ENCODE assay signal across 27 cellular contexts in the genomic region with DNA sequence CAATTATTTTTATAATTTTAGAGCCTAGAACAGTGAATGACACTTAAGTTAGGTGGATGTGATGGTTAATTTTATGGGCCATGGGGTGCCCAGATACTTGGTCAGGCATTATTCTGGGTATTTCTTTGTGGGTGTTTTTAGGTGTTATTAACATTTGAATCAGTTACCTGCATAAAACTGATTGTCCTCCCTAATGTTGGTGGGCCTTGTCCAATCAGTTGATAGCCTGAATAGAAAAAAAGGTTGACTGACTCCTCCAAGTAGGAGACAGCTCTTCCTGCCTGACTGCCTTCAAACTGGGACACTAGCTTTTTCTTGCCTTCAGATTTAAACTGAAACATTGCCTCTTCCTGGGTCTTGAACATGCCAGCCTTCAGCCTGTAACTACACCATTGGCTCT.
"Had no signal": no experiment of that assay in that cellular context is flagged by ENCODE, and none has a peak within 500 bp of the region (broad histone marks: within the 10 kb centered on the region; RNA-seq: fewer than 3 reads in every experiment).

No MANE protein-coding gene starts in this region.

- FAIRE-seq: urothelium cell line had no signal

- H3K4me1 ChIP-seq: stomach, suprapubic skin, testis, thyroid gland, transverse colon, upper lobe of left lung, upper lobe of right lung, uterus, vagina had no signal

- H3K9me3 ChIP-seq: stomach, suprapubic skin, testis, thoracic aorta, thyroid gland, tibial artery, tibial nerve, transverse colon, upper lobe of left lung, upper lobe of right lung, uterus, vagina had no signal

- H3K27me3 ChIP-seq: stomach, suprapubic skin, testis, thyroid gland, tibial artery, tibial nerve, transverse colon, upper lobe of left lung, upper lobe of right lung, uterus, vagina had no signal

- H3K4me3 ChIP-seq: stomach, suprapubic skin, testis, thoracic aorta, thyroid gland, tibial artery, tibial nerve, transverse colon, upper lobe of left lung, upper lobe of right lung, uterus, vagina had no signal

- ATAC-seq: stimulated activated effector memory CD8-positive, alpha-beta T cell treated with anti-CD3 and anti-CD28 coated beads, Interleukin-12 subunit alpha, Interleukin-12 subunit beta, amount 100 ng/mL, for 72 hours; stimulated activated memory B cell treated with anti-CD40 and anti-IgM and Interleukin-4, amounts not matched to agents 10 μg/mL and 1 μg/mL and 100 μg/mL, for 72 hours; stimulated activated naive B cell treated with anti-CD40 and anti-IgM and Interleukin-4, amounts not matched to agents 10 μg/mL and 1 μg/mL and 100 μg/mL, for 72 hours; stimulated activated naive CD8-positive, alpha-beta T cell treated with anti-CD3 and anti-CD28 coated beads, Interleukin-15, amount 100 ng/mL, for 72 hours; stimulated activated naive CD8-positive, alpha-beta T cell treated with anti-CD3 and anti-CD28 coated beads, Interleukin-15, Interleukin-2, amounts not matched to agents 100 U/mL and 50 U/mL, for 24 hours; upper lobe of right lung had no signal

- DNase-seq: stimulated activated CD4-positive, alpha-beta T cell treated with anti-CD3 and anti-CD28 coated beads, Interleukin-2, amount 100 ng/mL, for 48 hours; stimulated activated CD4-positive, alpha-beta T cell treated with anti-CD3 and anti-CD28 coated beads, Interleukin-4, amount 100 ng/mL, for 1 hour; stimulated activated CD4-positive, alpha-beta T cell treated with anti-CD3 and anti-CD28 coated beads, Interleukin-4, amount 100 ng/mL, for 24 hours; stimulated activated CD4-positive, alpha-beta T cell treated with anti-CD3 and anti-CD28 coated beads, Interleukin-4, amount 100 ng/mL, for 4 hours; stimulated activated CD8-positive, alpha-beta memory T cell treated with anti-CD3 and anti-CD28 coated beads, Interleukin-4, amount 100 ng/mL, for 48 hours; stimulated activated naive B cell treated with anti-CD40 and anti-IgM and Interleukin-4, amounts not matched to agents 10 μg/mL and 1 μg/mL and 100 μg/mL, for 72 hours; stimulated activated naive CD4-positive, alpha-beta T cell; stimulated activated naive CD4-positive, alpha-beta T cell treated with Interleukin-2 at 50 U/mL for 16 hours; stimulated activated naive CD8-positive, alpha-beta T cell treated with anti-CD3 and anti-CD28 coated beads, Interleukin-15, amount 100 ng/mL, for 72 hours; stimulated activated naive CD8-positive, alpha-beta T cell treated with anti-CD3 and anti-CD28 coated beads, Interleukin-15, Interleukin-2, amounts not matched to agents 100 U/mL and 50 U/mL, for 24 hours; stomach; substantia nigra; testis; thyroid gland; tibial artery; transverse colon; trophoblast cell; upper lobe of left lung; upper lobe of right lung; uterus had no signal

- H3K27ac ChIP-seq: stomach, suprapubic skin, testis, thoracic aorta, thyroid gland, tibial artery, tibial nerve, transverse colon, upper lobe of left lung, upper lobe of right lung, uterus, vagina had no signal

- H3K36me3 ChIP-seq: stomach, suprapubic skin, thoracic aorta, thyroid gland, tibial artery, tibial nerve, transverse colon, upper lobe of left lung, upper lobe of right lung, uterus, vagina had no signal
